In genomic region chr21:38787461-38788274, GRCh38 we compare ENCODE assay signal across 8 cellular contexts. TPM values are rescaled to one million over a fixed set of nuclear protein-coding genes. Genes with fewer than 3 reads are reported as not detected.
A peak's percentile ranks its signal among the peaks of the same experiment; 100 is the strongest.
DNase-seq lines count a peak whose midpoint lies in the region; ATAC-seq and TF ChIP-seq lines count a peak whose summit lies in the region.

No MANE protein-coding gene starts in this region.

- 31 to 70% methylated on average over 6 to 19 of the region's 19 CpGs for whole genome bisulfite sequencing in transverse colon (ENCODE audit: low coverage in 1 of 2), 2 donors

- H3K27ac ChIP-seq in transverse colon: peak overlapping the region; percentile 72 to 87 (median 84)

- peaks cover 7 to 52% (median 37%) of the 10 kb centered on the region in 4 donors for H3K4me1 ChIP-seq in transverse colon

- no peak overlapping the region for H3K27ac Mint-ChIP-seq in activated CD4-positive, alpha-beta memory T cell treated with anti-CD3 and anti-CD28 coated beads for 36 hours
- H3K27ac Mint-ChIP-seq in activated CD4-positive, alpha-beta memory T cell treated with anti-CD3 and anti-CD28 coated beads, Interleukin-2, amount 10 ng/mL, durations not matched to agents 7 days and 5 days: no peak overlapping the region

- POLR2A ChIA-PET in activated CD4-positive, alpha-beta memory T cell treated with anti-CD3 and anti-CD28 coated beads for 36 hours (lab: Charles Lee): interaction anchor here (1.6 kb wide), 1 partner anchor 17 kb away, joined by 5 read pairs; no protein-coding TSS in a partner anchor
- POLR2A ChIA-PET in activated CD4-positive, alpha-beta memory T cell treated with anti-CD3 and anti-CD28 coated beads, Interleukin-2, amount 10 ng/mL, durations not matched to agents 7 days and 5 days (lab: Charles Lee): no interaction called here

- in situ Hi-C loops in transverse colon (cut with MboI; ENCODE audit: low pct_ligation_motif_present in 1 of 4, low pct_unique_long_range_greater_than_20kb in 1 of 4, low sequenced_read_pairs in 3 of 4): no loop called here

- TF ChIP-seq CTCF in epithelial cell of proximal tubule (conservative IDR thresholded peaks at IDR 0.05; ENCODE audit: low read depth, low read length): no peak
- TF ChIP-seq CTCF in transverse colon (IDR thresholded peaks at IDR 0.05): no peak
- TF ChIP-seq CTCF in foreskin fibroblast (IDR thresholded peaks at IDR 0.05; ENCODE audit: low read depth, low read length): no peak

- no peak overlapping the region for H3K4me3 Mint-ChIP-seq in activated CD4-positive, alpha-beta memory T cell treated with anti-CD3 and anti-CD28 coated beads for 36 hours
- H3K4me3 Mint-ChIP-seq in activated CD4-positive, alpha-beta memory T cell treated with anti-CD3 and anti-CD28 coated beads, Interleukin-2, amount 10 ng/mL, durations not matched to agents 7 days and 5 days: no peak overlapping the region

- CTCF ChIA-PET in activated CD4-positive, alpha-beta memory T cell treated with anti-CD3 and anti-CD28 coated beads for 36 hours (lab: Charles Lee): interaction anchor here (0.6 to 1.0 kb wide), 3 partner anchors 10 to 99 kb away, joined by 3 read pairs; no protein-coding TSS in a partner anchor
- CTCF ChIA-PET in activated CD4-positive, alpha-beta memory T cell treated with anti-CD3 and anti-CD28 coated beads, Interleukin-2, amount 10 ng/mL, durations not matched to agents 7 days and 5 days (lab: Charles Lee): no interaction called here

- intact Hi-C loops in activated CD4-positive, alpha-beta memory T cell treated with anti-CD3 and anti-CD28 coated beads for 36 hours (cut with micrococcal nuclease): no loop called here
- intact Hi-C loops in transverse colon (cut with DNase I; ENCODE audit: low total_unique reads): no loop called here

- peak; percentile 56 for DNase-seq in activated CD4-positive, alpha-beta memory T cell treated with anti-CD3 and anti-CD28 coated beads for 36 hours
- no peak for DNase-seq in activated CD4-positive, alpha-beta memory T cell treated with anti-CD3 and anti-CD28 coated beads, Interleukin-2, amount 10 ng/mL, durations not matched to agents 7 days and 5 days
- DNase-seq in NCI-H526 treated with DMSO at 0.1 percent for 48 hours (lab: John Stamatoyannopoulos, UW): peak; percentile 97
- DNase-seq in epithelial cell of proximal tubule (ENCODE audit: low read depth): peak; percentile 64
- peak; percentile 83 for DNase-seq in transverse colon
- no peak for DNase-seq in foreskin fibroblast

- peaks cover 7% of the 10 kb centered on the region for H3K36me3 Mint-ChIP-seq in activated CD4-positive, alpha-beta memory T cell treated with anti-CD3 and anti-CD28 coated beads for 36 hours
- peaks cover 4% of the 10 kb centered on the region for H3K36me3 Mint-ChIP-seq in activated CD4-positive, alpha-beta memory T cell treated with anti-CD3 and anti-CD28 coated beads, Interleukin-2, amount 10 ng/mL, durations not matched to agents 7 days and 5 days (ENCODE audit: low read depth)

- no peaks in the 10 kb centered on the region for H3K36me3 ChIP-seq in transverse colon

- no peak for ATAC-seq in HG02938 (IDR thresholded peaks at IDR 0.05; ENCODE audit: unreplicated experiment)
- no peak for ATAC-seq in GM19397 (IDR thresholded peaks at IDR 0.05; ENCODE audit: unreplicated experiment)

- H3K9me3 ChIP-seq in transverse colon: no peaks in the 10 kb centered on the region

- no peaks in the 10 kb centered on the region for H3K27me3 Mint-ChIP-seq in activated CD4-positive, alpha-beta memory T cell treated with anti-CD3 and anti-CD28 coated beads for 36 hours
- peaks cover 6% of the 10 kb centered on the region for H3K27me3 Mint-ChIP-seq in activated CD4-positive, alpha-beta memory T cell treated with anti-CD3 and anti-CD28 coated beads, Interleukin-2, amount 10 ng/mL, durations not matched to agents 7 days and 5 days

- H3K4me1 Mint-ChIP-seq in activated CD4-positive, alpha-beta memory T cell treated with anti-CD3 and anti-CD28 coated beads for 36 hours (ENCODE audit: low read depth): peaks cover 5% of the 10 kb centered on the region
- H3K4me1 Mint-ChIP-seq in activated CD4-positive, alpha-beta memory T cell treated with anti-CD3 and anti-CD28 coated beads, Interleukin-2, amount 10 ng/mL, durations not matched to agents 7 days and 5 days: peaks cover 5% of the 10 kb centered on the region

- H3K9me3 Mint-ChIP-seq in activated CD4-positive, alpha-beta memory T cell treated with anti-CD3 and anti-CD28 coated beads for 36 hours: peaks cover 6% of the 10 kb centered on the region
- peaks cover 5% of the 10 kb centered on the region for H3K9me3 Mint-ChIP-seq in activated CD4-positive, alpha-beta memory T cell treated with anti-CD3 and anti-CD28 coated beads, Interleukin-2, amount 10 ng/mL, durations not matched to agents 7 days and 5 days

- no peak for TF ChIP-seq POLR2A in transverse colon (IDR thresholded peaks at IDR 0.05)

- TF ChIP-seq EP300 in transverse colon (IDR thresholded peaks at IDR 0.05; ENCODE audit: low read depth): no peak

- no peaks in the 10 kb centered on the region for H3K27me3 ChIP-seq in transverse colon

- H3K4me3 ChIP-seq in epithelial cell of proximal tubule (ENCODE audit: low read depth, low read length) (peak overlapping the region; percentile 7), transverse colon (peak overlapping the region in 1 of 4 donors; percentile 2), foreskin fibroblast (ENCODE audit: low read depth in 1 of 2, low read length in 2 of 2) (no peak overlapping the region)

RNA-seq across cellular contexts. Expression of gene ETS2, which starts 18.1 kb away (rescaled TPM):
- total RNA-seq in activated CD4-positive, alpha-beta memory T cell treated with anti-CD3 and anti-CD28 coated beads for 36 hours: 10 to 100 TPM; 22.1 to 25.0 TPM
- 10 to 100 TPM; 11.4 to 11.5 TPM for total RNA-seq in activated CD4-positive, alpha-beta memory T cell treated with anti-CD3 and anti-CD28 coated beads, Interleukin-2, amount 10 ng/mL, durations not matched to agents 7 days and 5 days
- total RNA-seq in epithelial cell of proximal tubule (11.1 and 19.8 TPM in 2 replicates), transverse colon (100 to 1,000 TPM in 3 of 4 donors, 10 to 100 TPM in 1; 55.1 to 174 (median 127) TPM)

Comparison
In these comparisons a context has a peak if more than half of its experiments do, and no peak if none do; other contexts are left out.
1. DNase-seq: peak in activated CD4-positive, alpha-beta memory T cell treated with anti-CD3 and anti-CD28 coated beads for 36 hours (single experiment), NCI-H526 treated with DMSO at 0.1 percent for 48 hours (single experiment), epithelial cell of proximal tubule (single experiment) and transverse colon (single experiment); none in activated CD4-positive, alpha-beta memory T cell treated with anti-CD3 and anti-CD28 coated beads, Interleukin-2, amount 10 ng/mL, durations not matched to agents 7 days and 5 days (single experiment) and foreskin fibroblast (0 of 2).